26 cellular contexts compared by ENCODE assay signal in genomic region chr11:47756208-47756607, GRCh38. TPM values are rescaled to one million over a fixed set of nuclear protein-coding genes. Genes with fewer than 3 reads are reported as not detected.
DNase-seq lines count a peak whose midpoint lies in the region; ATAC-seq and TF ChIP-seq lines count a peak whose summit lies in the region.
"Had no signal": no experiment of that assay in that cellular context is flagged by ENCODE, and none has a peak within 500 bp of the region (broad histone marks: within the 10 kb centered on the region; RNA-seq: fewer than 3 reads in every experiment).

No MANE protein-coding gene starts in this region.

- no peak for DNase-seq in T-helper 2 cell treated with Interferon-gamma antibody and Interleukin-4, amounts not matched to agents 5 μg/mL and 100 μg/mL, for 36 hours (ENCODE audit: low spot score)
- no peak for DNase-seq in T-helper 2 cell
- DNase-seq in activated naive CD8-positive, alpha-beta T cell treated with anti-CD3 and anti-CD28 coated beads, Interleukin-2, amount 50 U/mL, for 24 hours, result no peak
- no peak for DNase-seq in activated naive CD8-positive, alpha-beta T cell treated with anti-CD3 and anti-CD28 coated beads for 36 hours
- DNase-seq in osteoblast (ENCODE audit: insufficient read length, low spot score, missing footprints), result peak; percentile 8
- DNase-seq in nucleus accumbens (lab: John Stamatoyannopoulos, UW), result no peak
- no peak for DNase-seq in NOMO-1 (lab: John Stamatoyannopoulos, UW; ENCODE audit: unreplicated experiment in 2 of 2)
- DNase-seq: 8988T; ACHN; BE2C; C1 segment of cervical spinal cord; CD4-positive, alpha-beta memory T cell; CD4-positive, CD25-positive, alpha-beta regulatory T cell; CD8-positive, alpha-beta memory T cell; COR-L47; DMS 273 treated with DMSO at 0.1 percent for 48 hours; DMS153; DMS53; DMS79; DND-41; EL; GDM1 had no signal

- H3K79me2 ChIP-seq in osteoblast (ENCODE audit: insufficient read depth, low read length), result peaks cover 62% of the 10 kb centered on the region

- H3K36me3 ChIP-seq in osteoblast (ENCODE audit: insufficient read depth, low read length), result peaks cover 82% of the 10 kb centered on the region

- no peak overlapping the region for H3K4me2 ChIP-seq in osteoblast (ENCODE audit: insufficient read depth, low read length)
- H3K4me2 ChIP-seq: BLaER1 had no signal

- H3K36me3 Mint-ChIP-seq in T-helper 2 cell treated with Interferon-gamma antibody and Interleukin-4, amounts not matched to agents 5 μg/mL and 100 μg/mL, for 36 hours (ENCODE audit: low read depth), result peaks cover 73% of the 10 kb centered on the region
- peaks cover 74% of the 10 kb centered on the region for H3K36me3 Mint-ChIP-seq in activated naive CD8-positive, alpha-beta T cell treated with anti-CD3 and anti-CD28 coated beads, Interleukin-2, amount 50 U/mL, for 24 hours (ENCODE audit: low read depth)
- peaks cover 57% of the 10 kb centered on the region for H3K36me3 Mint-ChIP-seq in activated naive CD8-positive, alpha-beta T cell treated with anti-CD3 and anti-CD28 coated beads for 36 hours

- H3K27me3 Mint-ChIP-seq in T-helper 2 cell treated with Interferon-gamma antibody and Interleukin-4, amounts not matched to agents 5 μg/mL and 100 μg/mL, for 36 hours (ENCODE audit: low read depth), result no peaks in the 10 kb centered on the region
- H3K27me3 Mint-ChIP-seq in activated naive CD8-positive, alpha-beta T cell treated with anti-CD3 and anti-CD28 coated beads, Interleukin-2, amount 50 U/mL, for 24 hours, result no peaks in the 10 kb centered on the region
- H3K27me3 Mint-ChIP-seq in activated naive CD8-positive, alpha-beta T cell treated with anti-CD3 and anti-CD28 coated beads for 36 hours, result no peaks in the 10 kb centered on the region
- H3K27me3 Mint-ChIP-seq: CD4-positive, alpha-beta memory T cell; CD4-positive, CD25-positive, alpha-beta regulatory T cell; CD8-positive, alpha-beta memory T cell had no signal

- peaks cover 4% of the 10 kb centered on the region for H3K4me1 Mint-ChIP-seq in T-helper 2 cell treated with Interferon-gamma antibody and Interleukin-4, amounts not matched to agents 5 μg/mL and 100 μg/mL, for 36 hours (ENCODE audit: low read depth)
- peaks cover 9% of the 10 kb centered on the region for H3K4me1 Mint-ChIP-seq in activated naive CD8-positive, alpha-beta T cell treated with anti-CD3 and anti-CD28 coated beads, Interleukin-2, amount 50 U/mL, for 24 hours
- H3K4me1 Mint-ChIP-seq in activated naive CD8-positive, alpha-beta T cell treated with anti-CD3 and anti-CD28 coated beads for 36 hours, result peaks cover 6% of the 10 kb centered on the region
- H3K4me1 Mint-ChIP-seq: CD14-positive monocyte had no signal

- H3K4me3 ChIP-seq in osteoblast (ENCODE audit: insufficient read depth, low read length), result no peak overlapping the region
- H3K4me3 ChIP-seq: BLaER1, GM12878 had no signal

- H3K9me3 Mint-ChIP-seq in T-helper 2 cell treated with Interferon-gamma antibody and Interleukin-4, amounts not matched to agents 5 μg/mL and 100 μg/mL, for 36 hours, result no peaks in the 10 kb centered on the region
- no peaks in the 10 kb centered on the region for H3K9me3 Mint-ChIP-seq in activated naive CD8-positive, alpha-beta T cell treated with anti-CD3 and anti-CD28 coated beads, Interleukin-2, amount 50 U/mL, for 24 hours
- peaks cover 3% of the 10 kb centered on the region for H3K9me3 Mint-ChIP-seq in activated naive CD8-positive, alpha-beta T cell treated with anti-CD3 and anti-CD28 coated beads for 36 hours
- H3K9me3 Mint-ChIP-seq: CD14-positive monocyte; CD4-positive, alpha-beta memory T cell; CD8-positive, alpha-beta memory T cell had no signal

- peak overlapping the region; percentile 8 for H3K27ac Mint-ChIP-seq in T-helper 2 cell treated with Interferon-gamma antibody and Interleukin-4, amounts not matched to agents 5 μg/mL and 100 μg/mL, for 36 hours
- H3K27ac Mint-ChIP-seq in activated naive CD8-positive, alpha-beta T cell treated with anti-CD3 and anti-CD28 coated beads, Interleukin-2, amount 50 U/mL, for 24 hours, result peak overlapping the region; percentile 60
- H3K27ac Mint-ChIP-seq in activated naive CD8-positive, alpha-beta T cell treated with anti-CD3 and anti-CD28 coated beads for 36 hours, result no peak overlapping the region

- peaks cover 25% of the 10 kb centered on the region for H4K20me1 ChIP-seq in osteoblast (ENCODE audit: insufficient read depth, low read length)

- no peak for TF ChIP-seq CTCF in osteoblast (IDR thresholded peaks at IDR 0.05; ENCODE audit: extremely low read depth, low read depth, low read length)

- H3K4me3 Mint-ChIP-seq in T-helper 2 cell treated with Interferon-gamma antibody and Interleukin-4, amounts not matched to agents 5 μg/mL and 100 μg/mL, for 36 hours, result no peak overlapping the region
- no peak overlapping the region for H3K4me3 Mint-ChIP-seq in activated naive CD8-positive, alpha-beta T cell treated with anti-CD3 and anti-CD28 coated beads, Interleukin-2, amount 50 U/mL, for 24 hours
- no peak overlapping the region for H3K4me3 Mint-ChIP-seq in activated naive CD8-positive, alpha-beta T cell treated with anti-CD3 and anti-CD28 coated beads for 36 hours
- H3K4me3 Mint-ChIP-seq: CD14-positive monocyte; CD4-positive, alpha-beta memory T cell; CD4-positive, CD25-positive, alpha-beta regulatory T cell; CD8-positive, alpha-beta memory T cell had no signal

- no peak overlapping the region for H3K27ac ChIP-seq in osteoblast (ENCODE audit: low read depth, low read length)
- H3K27ac ChIP-seq: BLaER1 had no signal

- H3K9me3 ChIP-seq in osteoblast (ENCODE audit: low read depth, low read length), result no peaks in the 10 kb centered on the region
- H3K9me3 ChIP-seq: BE2C, BLaER1 had no signal

- H2AFZ ChIP-seq in osteoblast (ENCODE audit: low read length), result no peak overlapping the region

- ATAC-seq in activated naive CD8-positive, alpha-beta T cell treated with anti-CD3 and anti-CD28 coated beads, Interleukin-2, amount 50 U/mL, for 24 hours, result no peak
- ATAC-seq: GM12878 had no signal

- H3K4me1 ChIP-seq in osteoblast (ENCODE audit: insufficient read depth, low read length), result no peaks in the 10 kb centered on the region
- H3K4me1 ChIP-seq: BE2C, BLaER1 had no signal

- no peaks in the 10 kb centered on the region for H3K27me3 ChIP-seq in osteoblast (ENCODE audit: insufficient read depth, low read length)
- H3K27me3 ChIP-seq: BE2C, BLaER1 had no signal

RNA-seq across cellular contexts. Expression of gene FNBP4, which starts 10.9 kb away (rescaled TPM):
- total RNA-seq in activated naive CD8-positive, alpha-beta T cell treated with anti-CD3 and anti-CD28 coated beads for 36 hours, result 100 to 1,000 TPM; 107 to 116 TPM
- total RNA-seq in osteoblast, result 126 and 130 TPM in 2 replicates

RNA-seq across cellular contexts. Expression of gene AGBL2, which starts 41.0 kb away (rescaled TPM):
- 1 to 10 TPM; 2.9 to 5.5 TPM for total RNA-seq in activated naive CD8-positive, alpha-beta T cell treated with anti-CD3 and anti-CD28 coated beads for 36 hours
- total RNA-seq in osteoblast, result 2.2 and 2.4 TPM in 2 replicates
- total RNA-seq: G401 had no signal
